ENCODE assay signal across 1 cellular context in the genomic region with DNA sequence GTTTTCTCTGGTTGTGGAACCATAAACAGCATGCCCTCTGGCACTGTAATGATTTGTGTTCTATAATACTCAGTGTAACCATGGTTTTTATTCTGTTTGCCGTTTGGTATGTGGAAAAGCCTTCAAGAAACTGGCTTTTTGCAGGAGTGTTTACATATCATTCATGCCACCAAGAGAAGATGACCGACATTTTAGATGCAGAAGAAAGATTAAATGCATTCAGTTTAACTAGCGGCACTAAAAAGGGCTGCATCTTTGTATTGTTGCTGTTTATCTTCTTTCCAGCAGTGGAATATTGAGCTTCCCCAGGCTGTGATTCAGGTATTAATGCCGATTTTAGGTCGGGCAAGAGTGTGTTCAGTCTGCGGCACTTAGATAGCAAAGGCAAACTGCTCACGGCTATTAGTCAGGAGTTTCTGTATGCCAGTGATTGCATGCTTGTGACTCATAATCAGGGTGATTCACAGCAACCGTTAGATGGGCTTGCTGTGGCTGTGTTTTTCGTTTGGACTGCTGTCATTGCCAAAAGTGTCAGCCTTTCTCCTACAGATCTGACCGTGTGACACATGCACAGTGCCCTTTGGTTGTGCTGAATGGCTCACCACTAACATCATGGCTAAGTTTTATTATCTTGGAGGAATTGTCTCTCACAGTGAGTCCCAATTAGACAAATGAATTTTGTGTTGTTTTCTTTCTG.
TF ChIP-seq lines count a peak whose summit lies in the region.

No MANE protein-coding gene starts in this region.

TF ChIP-seq in HEK293, 187 proteins besides CTCF, POLR2A, EP300 and RAD21 (continued from another document and continues in another):
- TF ChIP-seq, protein P1, sequence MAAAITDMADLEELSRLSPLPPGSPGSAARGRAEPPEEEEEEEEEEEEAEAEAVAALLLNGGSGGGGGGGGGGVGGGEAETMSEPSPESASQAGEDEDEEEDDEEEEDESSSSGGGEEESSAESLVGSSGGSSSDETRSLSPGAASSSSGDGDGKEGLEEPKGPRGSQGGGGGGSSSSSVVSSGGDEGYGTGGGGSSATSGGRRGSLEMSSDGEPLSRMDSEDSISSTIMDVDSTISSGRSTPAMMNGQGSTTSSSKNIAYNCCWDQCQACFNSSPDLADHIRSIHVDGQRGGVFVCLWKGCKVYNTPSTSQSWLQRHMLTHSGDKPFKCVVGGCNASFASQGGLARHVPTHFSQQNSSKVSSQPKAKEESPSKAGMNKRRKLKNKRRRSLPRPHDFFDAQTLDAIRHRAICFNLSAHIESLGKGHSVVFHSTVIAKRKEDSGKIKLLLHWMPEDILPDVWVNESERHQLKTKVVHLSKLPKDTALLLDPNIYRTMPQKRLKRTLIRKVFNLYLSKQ (tag by site-specific recombination; IDR thresholded peaks at IDR 0.05; ENCODE audit: borderline replicate concordance), result no peak
- TF ChIP-seq, protein P2, sequence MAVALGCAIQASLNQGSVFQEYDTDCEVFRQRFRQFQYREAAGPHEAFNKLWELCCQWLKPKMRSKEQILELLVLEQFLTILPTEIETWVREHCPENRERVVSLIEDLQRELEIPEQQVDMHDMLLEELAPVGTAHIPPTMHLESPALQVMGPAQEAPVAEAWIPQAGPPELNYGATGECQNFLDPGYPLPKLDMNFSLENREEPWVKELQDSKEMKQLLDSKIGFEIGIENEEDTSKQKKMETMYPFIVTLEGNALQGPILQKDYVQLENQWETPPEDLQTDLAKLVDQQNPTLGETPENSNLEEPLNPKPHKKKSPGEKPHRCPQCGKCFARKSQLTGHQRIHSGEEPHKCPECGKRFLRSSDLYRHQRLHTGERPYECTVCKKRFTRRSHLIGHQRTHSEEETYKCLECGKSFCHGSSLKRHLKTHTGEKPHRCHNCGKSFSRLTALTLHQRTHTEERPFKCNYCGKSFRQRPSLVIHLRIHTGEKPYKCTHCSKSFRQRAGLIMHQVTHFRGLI (tag by site-specific recombination; IDR thresholded peaks at IDR 0.05), result peak; percentile 27; the same call in 1 of the 2 replicates
- no peak for TF ChIP-seq ZNF48 (tag by site-specific recombination; IDR thresholded peaks at IDR 0.05)
- TF ChIP-seq ZFP41 (tag by site-specific recombination; IDR thresholded peaks at IDR 0.05; ENCODE audit: borderline replicate concordance), result no peak
- TF ChIP-seq, protein P3, sequence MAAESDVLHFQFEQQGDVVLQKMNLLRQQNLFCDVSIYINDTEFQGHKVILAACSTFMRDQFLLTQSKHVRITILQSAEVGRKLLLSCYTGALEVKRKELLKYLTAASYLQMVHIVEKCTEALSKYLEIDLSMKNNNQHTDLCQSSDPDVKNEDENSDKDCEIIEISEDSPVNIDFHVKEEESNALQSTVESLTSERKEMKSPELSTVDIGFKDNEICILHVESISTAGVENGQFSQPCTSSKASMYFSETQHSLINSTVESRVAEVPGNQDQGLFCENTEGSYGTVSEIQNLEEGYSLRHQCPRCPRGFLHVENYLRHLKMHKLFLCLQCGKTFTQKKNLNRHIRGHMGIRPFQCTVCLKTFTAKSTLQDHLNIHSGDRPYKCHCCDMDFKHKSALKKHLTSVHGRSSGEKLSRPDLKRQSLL (tag by site-specific recombination; IDR thresholded peaks at IDR 0.05), result no peak
- no peak for TF ChIP-seq ZNF140 (tag by site-specific recombination; IDR thresholded peaks at IDR 0.05)
- no peak for TF ChIP-seq ZNF830 (tag by site-specific recombination; IDR thresholded peaks at IDR 0.05; ENCODE audit: low read depth)
- no peak for TF ChIP-seq OSR2 (tag by site-specific recombination; IDR thresholded peaks at IDR 0.05)
- TF ChIP-seq, protein P4, sequence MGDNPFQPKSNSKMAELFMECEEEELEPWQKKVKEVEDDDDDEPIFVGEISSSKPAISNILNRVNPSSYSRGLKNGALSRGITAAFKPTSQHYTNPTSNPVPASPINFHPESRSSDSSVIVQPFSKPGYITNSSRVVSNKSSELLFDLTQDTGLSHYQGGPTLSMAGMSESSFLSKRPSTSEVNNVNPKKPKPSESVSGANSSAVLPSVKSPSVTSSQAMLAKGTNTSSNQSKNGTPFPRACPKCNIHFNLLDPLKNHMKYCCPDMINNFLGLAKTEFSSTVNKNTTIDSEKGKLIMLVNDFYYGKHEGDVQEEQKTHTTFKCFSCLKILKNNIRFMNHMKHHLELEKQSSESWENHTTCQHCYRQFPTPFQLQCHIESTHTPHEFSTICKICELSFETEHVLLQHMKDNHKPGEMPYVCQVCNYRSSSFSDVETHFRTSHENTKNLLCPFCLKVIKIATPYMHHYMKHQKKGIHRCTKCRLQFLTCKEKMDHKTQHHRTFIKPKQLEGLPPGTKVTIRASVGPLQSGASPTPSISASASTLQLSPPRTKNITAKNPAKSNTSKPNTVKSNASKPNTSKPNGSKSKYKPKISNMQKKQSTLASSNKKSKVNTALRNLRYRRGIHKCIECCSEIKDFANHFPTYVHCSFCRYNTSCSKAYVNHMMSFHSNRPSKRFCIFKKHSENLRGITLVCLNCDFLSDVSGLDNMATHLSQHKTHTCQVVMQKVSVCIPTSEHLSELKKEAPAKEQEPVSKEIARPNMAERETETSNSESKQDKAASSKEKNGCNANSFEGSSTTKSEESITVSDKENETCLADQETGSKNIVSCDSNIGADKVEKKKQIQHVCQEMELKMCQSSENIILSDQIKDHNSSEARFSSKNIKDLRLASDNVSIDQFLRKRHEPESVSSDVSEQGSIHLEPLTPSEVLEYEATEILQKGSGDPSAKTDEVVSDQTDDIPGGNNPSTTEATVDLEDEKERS (tag by site-specific recombination; IDR thresholded peaks at IDR 0.05), result no peak
- TF ChIP-seq ZNF132 (tag by site-specific recombination; IDR thresholded peaks at IDR 0.05; ENCODE audit: borderline replicate concordance), result no peak
- no peak for TF ChIP-seq ZNF121 (tag by site-specific recombination; IDR thresholded peaks at IDR 0.05)
- peak; percentile 51; the same call in 1 of the 2 replicates for TF ChIP-seq ZBTB17 (tag by site-specific recombination; IDR thresholded peaks at IDR 0.05)
- TF ChIP-seq RBAK (tag by site-specific recombination; IDR thresholded peaks at IDR 0.05), result no peak
- no peak for TF ChIP-seq ZNF223 (tag by site-specific recombination; IDR thresholded peaks at IDR 0.05)
- no peak for TF ChIP-seq ZNF10 (tag by site-specific recombination; IDR thresholded peaks at IDR 0.05)
- no peak for TF ChIP-seq GLIS1 (tag by site-specific recombination; IDR thresholded peaks at IDR 0.05)
- TF ChIP-seq, protein P5, sequence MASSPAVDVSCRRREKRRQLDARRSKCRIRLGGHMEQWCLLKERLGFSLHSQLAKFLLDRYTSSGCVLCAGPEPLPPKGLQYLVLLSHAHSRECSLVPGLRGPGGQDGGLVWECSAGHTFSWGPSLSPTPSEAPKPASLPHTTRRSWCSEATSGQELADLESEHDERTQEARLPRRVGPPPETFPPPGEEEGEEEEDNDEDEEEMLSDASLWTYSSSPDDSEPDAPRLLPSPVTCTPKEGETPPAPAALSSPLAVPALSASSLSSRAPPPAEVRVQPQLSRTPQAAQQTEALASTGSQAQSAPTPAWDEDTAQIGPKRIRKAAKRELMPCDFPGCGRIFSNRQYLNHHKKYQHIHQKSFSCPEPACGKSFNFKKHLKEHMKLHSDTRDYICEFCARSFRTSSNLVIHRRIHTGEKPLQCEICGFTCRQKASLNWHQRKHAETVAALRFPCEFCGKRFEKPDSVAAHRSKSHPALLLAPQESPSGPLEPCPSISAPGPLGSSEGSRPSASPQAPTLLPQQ (tag by site-specific recombination; IDR thresholded peaks at IDR 0.05), result 0 out of 2 replicates have a peak, but pooled peaks have one; percentile 22
- TF ChIP-seq ZBTB48 (tag by site-specific recombination; IDR thresholded peaks at IDR 0.05), result no peak
- no peak for TF ChIP-seq ZNF791 (tag by site-specific recombination; IDR thresholded peaks at IDR 0.05)
- no peak for TF ChIP-seq ZIC2 (tag by site-specific recombination; IDR thresholded peaks at IDR 0.05)
- no peak for TF ChIP-seq ZNF175 (tag by site-specific recombination; IDR thresholded peaks at IDR 0.05)
- no peak for TF ChIP-seq ZNF530 (tag by site-specific recombination; IDR thresholded peaks at IDR 0.05; ENCODE audit: low read depth)
- no peak for TF ChIP-seq ZNF335 (tag by site-specific recombination; conservative IDR thresholded peaks at IDR 0.05)
- TF ChIP-seq ZNF514 (tag by site-specific recombination; IDR thresholded peaks at IDR 0.05), result no peak
- peak; percentile 73; the same call in 1 of the 2 replicates for TF ChIP-seq OVOL3 (tag by site-specific recombination; IDR thresholded peaks at IDR 0.05)
- no peak for TF ChIP-seq ZNF610 (tag by site-specific recombination; IDR thresholded peaks at IDR 0.05; ENCODE audit: borderline replicate concordance)
- TF ChIP-seq ZBTB21 (tag by site-specific recombination; IDR thresholded peaks at IDR 0.05), result no peak
- 0 out of 2 replicates have a peak, but pooled peaks have one; percentile 46 for TF ChIP-seq PRDM1 (tag by site-specific recombination; IDR thresholded peaks at IDR 0.05)
- TF ChIP-seq, protein P6, sequence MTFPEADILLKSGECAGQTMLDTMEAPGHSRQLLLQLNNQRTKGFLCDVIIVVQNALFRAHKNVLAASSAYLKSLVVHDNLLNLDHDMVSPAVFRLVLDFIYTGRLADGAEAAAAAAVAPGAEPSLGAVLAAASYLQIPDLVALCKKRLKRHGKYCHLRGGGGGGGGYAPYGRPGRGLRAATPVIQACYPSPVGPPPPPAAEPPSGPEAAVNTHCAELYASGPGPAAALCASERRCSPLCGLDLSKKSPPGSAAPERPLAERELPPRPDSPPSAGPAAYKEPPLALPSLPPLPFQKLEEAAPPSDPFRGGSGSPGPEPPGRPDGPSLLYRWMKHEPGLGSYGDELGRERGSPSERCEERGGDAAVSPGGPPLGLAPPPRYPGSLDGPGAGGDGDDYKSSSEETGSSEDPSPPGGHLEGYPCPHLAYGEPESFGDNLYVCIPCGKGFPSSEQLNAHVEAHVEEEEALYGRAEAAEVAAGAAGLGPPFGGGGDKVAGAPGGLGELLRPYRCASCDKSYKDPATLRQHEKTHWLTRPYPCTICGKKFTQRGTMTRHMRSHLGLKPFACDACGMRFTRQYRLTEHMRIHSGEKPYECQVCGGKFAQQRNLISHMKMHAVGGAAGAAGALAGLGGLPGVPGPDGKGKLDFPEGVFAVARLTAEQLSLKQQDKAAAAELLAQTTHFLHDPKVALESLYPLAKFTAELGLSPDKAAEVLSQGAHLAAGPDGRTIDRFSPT (tag by site-specific recombination; IDR thresholded peaks at IDR 0.05), result peak; percentile 24; the same call in 1 of the 2 replicates
- no peak for TF ChIP-seq ZNF843 (tag by site-specific recombination; IDR thresholded peaks at IDR 0.05)
- no peak for TF ChIP-seq ZNF404 (tag by site-specific recombination; IDR thresholded peaks at IDR 0.05)
- no peak for TF ChIP-seq ZNF214 (tag by site-specific recombination; IDR thresholded peaks at IDR 0.05; ENCODE audit: borderline replicate concordance)
- no peak for TF ChIP-seq ZNF623 (tag by site-specific recombination; IDR thresholded peaks at IDR 0.05)
- TF ChIP-seq ZNF324 (tag by site-specific recombination; IDR thresholded peaks at IDR 0.05), result no peak
- TF ChIP-seq, protein P7, sequence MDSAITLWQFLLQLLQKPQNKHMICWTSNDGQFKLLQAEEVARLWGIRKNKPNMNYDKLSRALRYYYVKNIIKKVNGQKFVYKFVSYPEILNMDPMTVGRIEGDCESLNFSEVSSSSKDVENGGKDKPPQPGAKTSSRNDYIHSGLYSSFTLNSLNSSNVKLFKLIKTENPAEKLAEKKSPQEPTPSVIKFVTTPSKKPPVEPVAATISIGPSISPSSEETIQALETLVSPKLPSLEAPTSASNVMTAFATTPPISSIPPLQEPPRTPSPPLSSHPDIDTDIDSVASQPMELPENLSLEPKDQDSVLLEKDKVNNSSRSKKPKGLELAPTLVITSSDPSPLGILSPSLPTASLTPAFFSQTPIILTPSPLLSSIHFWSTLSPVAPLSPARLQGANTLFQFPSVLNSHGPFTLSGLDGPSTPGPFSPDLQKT (IDR thresholded peaks at IDR 0.05; ENCODE audit: borderline replicate concordance, low read depth, low read length), result no peak
- TF ChIP-seq, protein P8, sequence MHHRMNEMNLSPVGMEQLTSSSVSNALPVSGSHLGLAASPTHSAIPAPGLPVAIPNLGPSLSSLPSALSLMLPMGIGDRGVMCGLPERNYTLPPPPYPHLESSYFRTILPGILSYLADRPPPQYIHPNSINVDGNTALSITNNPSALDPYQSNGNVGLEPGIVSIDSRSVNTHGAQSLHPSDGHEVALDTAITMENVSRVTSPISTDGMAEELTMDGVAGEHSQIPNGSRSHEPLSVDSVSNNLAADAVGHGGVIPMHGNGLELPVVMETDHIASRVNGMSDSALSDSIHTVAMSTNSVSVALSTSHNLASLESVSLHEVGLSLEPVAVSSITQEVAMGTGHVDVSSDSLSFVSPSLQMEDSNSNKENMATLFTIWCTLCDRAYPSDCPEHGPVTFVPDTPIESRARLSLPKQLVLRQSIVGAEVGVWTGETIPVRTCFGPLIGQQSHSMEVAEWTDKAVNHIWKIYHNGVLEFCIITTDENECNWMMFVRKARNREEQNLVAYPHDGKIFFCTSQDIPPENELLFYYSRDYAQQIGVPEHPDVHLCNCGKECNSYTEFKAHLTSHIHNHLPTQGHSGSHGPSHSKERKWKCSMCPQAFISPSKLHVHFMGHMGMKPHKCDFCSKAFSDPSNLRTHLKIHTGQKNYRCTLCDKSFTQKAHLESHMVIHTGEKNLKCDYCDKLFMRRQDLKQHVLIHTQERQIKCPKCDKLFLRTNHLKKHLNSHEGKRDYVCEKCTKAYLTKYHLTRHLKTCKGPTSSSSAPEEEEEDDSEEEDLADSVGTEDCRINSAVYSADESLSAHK (tag by site-specific recombination; IDR thresholded peaks at IDR 0.05), result no peak
- no peak for TF ChIP-seq ZNF837 (tag by site-specific recombination; IDR thresholded peaks at IDR 0.05)
- no peak for TF ChIP-seq HOXA7 (CRISPR knock-in tag; IDR thresholded peaks at IDR 0.05; ENCODE audit: borderline replicate concordance)
- TF ChIP-seq, protein P9, sequence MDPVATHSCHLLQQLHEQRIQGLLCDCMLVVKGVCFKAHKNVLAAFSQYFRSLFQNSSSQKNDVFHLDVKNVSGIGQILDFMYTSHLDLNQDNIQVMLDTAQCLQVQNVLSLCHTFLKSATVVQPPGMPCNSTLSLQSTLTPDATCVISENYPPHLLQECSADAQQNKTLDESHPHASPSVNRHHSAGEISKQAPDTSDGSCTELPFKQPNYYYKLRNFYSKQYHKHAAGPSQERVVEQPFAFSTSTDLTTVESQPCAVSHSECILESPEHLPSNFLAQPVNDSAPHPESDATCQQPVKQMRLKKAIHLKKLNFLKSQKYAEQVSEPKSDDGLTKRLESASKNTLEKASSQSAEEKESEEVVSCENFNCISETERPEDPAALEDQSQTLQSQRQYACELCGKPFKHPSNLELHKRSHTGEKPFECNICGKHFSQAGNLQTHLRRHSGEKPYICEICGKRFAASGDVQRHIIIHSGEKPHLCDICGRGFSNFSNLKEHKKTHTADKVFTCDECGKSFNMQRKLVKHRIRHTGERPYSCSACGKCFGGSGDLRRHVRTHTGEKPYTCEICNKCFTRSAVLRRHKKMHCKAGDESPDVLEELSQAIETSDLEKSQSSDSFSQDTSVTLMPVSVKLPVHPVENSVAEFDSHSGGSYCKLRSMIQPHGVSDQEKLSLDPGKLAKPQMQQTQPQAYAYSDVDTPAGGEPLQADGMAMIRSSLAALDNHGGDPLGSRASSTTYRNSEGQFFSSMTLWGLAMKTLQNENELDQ (tag by site-specific recombination; IDR thresholded peaks at IDR 0.05; ENCODE audit: low read depth), result no peak
